1 cellular context compared by ENCODE assay signal in genomic region chr6:137145421-137145820, GRCh38.
TF ChIP-seq lines count a peak whose summit lies in the region.

No MANE protein-coding gene starts in this region.

TF ChIP-seq in A549, 52 proteins besides CTCF, POLR2A, EP300 and RAD21 (continued from another document):
- TF ChIP-seq PBX3 (IDR thresholded peaks at IDR 0.05) (no peak), RARB (CRISPR knock-in tag; IDR thresholded peaks at IDR 0.05) (no peak)
